8 cellular contexts compared by ENCODE assay signal in genomic region chr14:89416002-89416995, GRCh38. TPM values are rescaled to one million over a fixed set of nuclear protein-coding genes. Genes with fewer than 3 reads are reported as not detected.
A peak's percentile ranks its signal among the peaks of the same experiment; 100 is the strongest.
DNase-seq lines count a peak whose midpoint lies in the region; ATAC-seq and TF ChIP-seq lines count a peak whose summit lies in the region.

No MANE protein-coding gene starts in this region.

- H3K36me3 ChIP-seq in esophagus squamous epithelium (peaks cover 0 to 32% (median 0%) of the 10 kb centered on the region in 3 donors), muscle layer of duodenum (ENCODE audit: control insufficient read depth in 1 of 2, insufficient read depth in 2 of 2, low read length in 2 of 2) (peaks cover 3 to 10% of the 10 kb centered on the region in 2 donors)

- peak in 2 of 4 donors; percentile 27 to 62 for TF ChIP-seq POLR2A in esophagus squamous epithelium (IDR thresholded peaks at IDR 0.05)

- ATAC-seq in GM21619 (IDR thresholded peaks at IDR 0.05; ENCODE audit: unreplicated experiment): peak; percentile 82
- peak; percentile 80 to 81 for ATAC-seq in activated T-cell treated with anti-CD3 and anti-CD28 coated beads, Interleukin-2, amount 50 U/mL, for 72 hours (replicated peaks in 1 of 2)

- no peak for TF ChIP-seq RAD21 in Ishikawa (IDR thresholded peaks at IDR 0.05; ENCODE audit: low read depth)

- intact Hi-C loops in esophagus squamous epithelium (cut with DNase I): no loop called here

- DNase-seq in DMS114 treated with DMSO at 0.1 percent for 48 hours (lab: John Stamatoyannopoulos, UW; ENCODE audit: unreplicated experiment): peak; percentile 83
- DNase-seq in activated T-cell treated with anti-CD3 and anti-CD28 coated beads, Interleukin-2, amount 50 U/mL, for 72 hours: peak; percentile 97 to 99
- DNase-seq in esophagus squamous epithelium (lab: John Stamatoyannopoulos, UW): peak; percentile 74
- peak; percentile 100 for DNase-seq in stimulated activated CD8-positive, alpha-beta memory T cell treated with anti-CD3 and anti-CD28 coated beads, Interleukin-7, amount 100 ng/mL, for 24 hours (ENCODE audit: low read depth)

- WGBS in esophagus squamous epithelium, 2 donors: 1 to 2% methylated on average over 13 to 21 of the region's 98 CpGs

- H3K9me3 ChIP-seq in esophagus squamous epithelium: no peaks in the 10 kb centered on the region
- H3K9me3 ChIP-seq in muscle layer of duodenum (ENCODE audit: control insufficient read depth in 1 of 2, low read length in 2 of 2): no peaks in the 10 kb centered on the region

- TF ChIP-seq EP300 in Ishikawa (IDR thresholded peaks at IDR 0.05; ENCODE audit: borderline replicate concordance): no peak

- peak overlapping the region; percentile 74 to 96 (median 93) for H3K4me3 ChIP-seq in esophagus squamous epithelium
- H3K4me3 ChIP-seq in muscle layer of duodenum (ENCODE audit: low read depth in 1 of 2, low read length in 2 of 2): peak overlapping the region; percentile 78 to 87

- H3K27ac Mint-ChIP-seq in activated T-cell treated with anti-CD3 and anti-CD28 coated beads, Interleukin-2, amount 50 U/mL, for 72 hours: peak overlapping the region; percentile 96

- H3K9me3 Mint-ChIP-seq in activated T-cell treated with anti-CD3 and anti-CD28 coated beads, Interleukin-2, amount 50 U/mL, for 72 hours: no peaks in the 10 kb centered on the region

- H3K27me3 ChIP-seq in esophagus squamous epithelium (no peaks in the 10 kb centered on the region), muscle layer of duodenum (ENCODE audit: low read depth, low read length) (no peaks in the 10 kb centered on the region)

- H3K4me1 Mint-ChIP-seq in activated T-cell treated with anti-CD3 and anti-CD28 coated beads, Interleukin-2, amount 50 U/mL, for 72 hours (ENCODE audit: low read depth): peaks cover 64% of the 10 kb centered on the region

- peaks cover 5 to 9% of the 10 kb centered on the region in 2 donors for H3K36me3 Mint-ChIP-seq in activated T-cell treated with anti-CD3 and anti-CD28 coated beads, Interleukin-2, amount 50 U/mL, for 72 hours (ENCODE audit: insufficient read depth in 2 of 2)

- H3K27ac ChIP-seq in esophagus squamous epithelium (peak overlapping the region; percentile 94 to 99 (median 98)), muscle layer of duodenum (ENCODE audit: low read length) (peak overlapping the region; percentile 89)

- no peak for TF ChIP-seq CTCF in esophagus squamous epithelium (IDR thresholded peaks at IDR 0.05)

- no peaks in the 10 kb centered on the region for H3K27me3 Mint-ChIP-seq in activated T-cell treated with anti-CD3 and anti-CD28 coated beads, Interleukin-2, amount 50 U/mL, for 72 hours (ENCODE audit: low read depth)

- H3K4me1 ChIP-seq in esophagus squamous epithelium (peaks cover 11 to 73% (median 32%) of the 10 kb centered on the region in 3 donors), muscle layer of duodenum (ENCODE audit: control insufficient read depth in 1 of 2, insufficient read depth in 2 of 2, low read length in 2 of 2) (peaks cover 0 to 20% of the 10 kb centered on the region in 2 donors)

- peak overlapping the region; percentile 87 to 99 for H3K4me3 Mint-ChIP-seq in activated T-cell treated with anti-CD3 and anti-CD28 coated beads, Interleukin-2, amount 50 U/mL, for 72 hours

TF ChIP-seq in Ishikawa, 13 proteins besides CTCF, POLR2A, EP300 and RAD21:
- TF ChIP-seq MAX (IDR thresholded peaks at IDR 0.05) (no peak), TEAD4 (IDR thresholded peaks at IDR 0.05) (peak; percentile 14; the same call in 1 of the 2 replicates), ZBTB7A (IDR thresholded peaks at IDR 0.05; ENCODE audit: low read depth) (peak; percentile 87), USF1 (IDR thresholded peaks at IDR 0.05) (no peak), FOXM1 (IDR thresholded peaks at IDR 0.05; ENCODE audit: borderline replicate concordance, low read depth) (no peak), CEBPB (IDR thresholded peaks at IDR 0.05) (no peak), TAF1 (IDR thresholded peaks at IDR 0.05; ENCODE audit: low read depth) (no peak), NFIC (IDR thresholded peaks at IDR 0.05) (no peak), TCF12 (IDR thresholded peaks at IDR 0.05; ENCODE audit: low read depth) (no peak)

TF ChIP-seq in PFSK-1, 5 proteins besides CTCF, POLR2A, EP300 and RAD21:
- no peak for TF ChIP-seq FOXP2 (optimal IDR thresholded peaks at IDR 0.05; ENCODE audit: borderline replicate concordance, extremely low read depth, extremely low read length, insufficient read depth)
- TF ChIP-seq TAF1 (IDR thresholded peaks at IDR 0.05; ENCODE audit: borderline replicate concordance, insufficient read depth, low read length): no peak
- TF ChIP-seq SIN3A (IDR thresholded peaks at IDR 0.05; ENCODE audit: borderline replicate concordance, insufficient read depth, low read length): peak; percentile 62; the same call in 1 of the 2 replicates
- TF ChIP-seq REST (IDR thresholded peaks at IDR 0.05; ENCODE audit: insufficient read depth in 1 of 2, low read depth in 2 of 2, low read length in 2 of 2): no peak
- TF ChIP-seq POLR2AphosphoS5 (IDR thresholded peaks at IDR 0.05; ENCODE audit: low read depth, low read length): no peak

RNA-seq across cellular contexts. Expression of gene FOXN3, which starts 0.7 kb away (rescaled TPM):
- polyA plus RNA-seq in PFSK-1 (2012; ENCODE audit: insufficient read length, low read depth): 9.8 TPM
- total RNA-seq in activated T-cell treated with anti-CD3 and anti-CD28 coated beads, Interleukin-2, amount 50 U/mL, for 72 hours: 100 to 1,000 TPM; 154 to 157 TPM
- 10 to 100 TPM; 27.4 to 91.4 (median 39.2) TPM for total RNA-seq in esophagus squamous epithelium

Comparison
In these comparisons a context has a peak if more than half of its experiments do, and no peak if none do; other contexts are left out.
1. Peak in every context shown above with its lines: DNase-seq, ATAC-seq, H3K4me3 ChIP-seq and H3K27ac ChIP-seq.